8 cellular contexts compared by ENCODE assay signal in genomic region chr14:24366664-24367505, GRCh38. TPM values are rescaled to one million over a fixed set of nuclear protein-coding genes. Genes with fewer than 3 reads are reported as not detected.
A peak's percentile ranks its signal among the peaks of the same experiment; 100 is the strongest.
DNase-seq lines count a peak whose midpoint lies in the region; ATAC-seq, FAIRE-seq and TF ChIP-seq lines count a peak whose summit lies in the region.

No MANE protein-coding gene starts in this region.

- H3K27me3 ChIP-seq in esophagus muscularis mucosa (no peaks in the 10 kb centered on the region), mononuclear cell (ENCODE audit: insufficient read depth, low read length) (peaks cover 41% of the 10 kb centered on the region), thoracic aorta (replicated peaks; ENCODE audit: insufficient read depth) (no peaks in the 10 kb centered on the region)

- peak; percentile 22 for TF ChIP-seq POLR2A in esophagus muscularis mucosa (IDR thresholded peaks at IDR 0.05; ENCODE audit: low read depth)

- DNase-seq in AG10803 (ENCODE audit: low read depth), result peak; percentile 99
- DNase-seq in GM18507 (ENCODE audit: extremely low spot score, insufficient read length, low read depth), result peak; percentile 67
- DNase-seq in NCI-H187 (lab: John Stamatoyannopoulos, UW), result peak; percentile 98 to 100
- DNase-seq in esophagus muscularis mucosa (ENCODE audit: extremely low spot score), result peak; percentile 96
- peak; percentile 59 for DNase-seq in thoracic aorta (ENCODE audit: low spot score)

- H3K4me3 ChIP-seq in AG10803 (ENCODE audit: low read length) (peak overlapping the region; percentile 71), WI38 (ENCODE audit: low read depth, low read length) (peak overlapping the region; percentile 51), esophagus muscularis mucosa (peak overlapping the region; percentile 80 to 81 (median 80)), mononuclear cell (ENCODE audit: low read length) (peak overlapping the region; percentile 6), thoracic aorta (peak overlapping the region; percentile 97)

- H3K9me3 ChIP-seq in esophagus muscularis mucosa (no peaks in the 10 kb centered on the region), mononuclear cell (ENCODE audit: low read depth, low read length) (no peaks in the 10 kb centered on the region), thoracic aorta (no peaks in the 10 kb centered on the region)

- H3K4me1 ChIP-seq in esophagus muscularis mucosa (peaks cover 35 to 72% (median 67%) of the 10 kb centered on the region in 4 donors), mononuclear cell (ENCODE audit: insufficient read depth, low read length) (peaks cover 28% of the 10 kb centered on the region), thoracic aorta (ENCODE audit: control insufficient read depth in 1 of 2, low read depth in 2 of 2) (peaks cover 10 to 38% of the 10 kb centered on the region in 2 donors)

- peak; percentile 75 for FAIRE-seq in GM18507 (lab: Jason Lieb, UNC)

- no peak for TF ChIP-seq EP300 in esophagus muscularis mucosa (IDR thresholded peaks at IDR 0.05)

- H3K36me3 ChIP-seq in esophagus muscularis mucosa (peaks cover 0 to 8% (median 6%) of the 10 kb centered on the region in 4 donors), thoracic aorta (peaks cover under 1% of the 10 kb centered on the region)

- no peak for TF ChIP-seq CTCF in AG10803 (conservative IDR thresholded peaks at IDR 0.05; ENCODE audit: low read length)
- no peak for TF ChIP-seq CTCF in WI38 (IDR thresholded peaks at IDR 0.05; ENCODE audit: low read depth, low read length)
- no peak for TF ChIP-seq CTCF in esophagus muscularis mucosa (IDR thresholded peaks at IDR 0.05)
- TF ChIP-seq CTCF in thoracic aorta (IDR thresholded peaks at IDR 0.05), result no peak

- ATAC-seq in HG02870 (IDR thresholded peaks at IDR 0.05; ENCODE audit: unreplicated experiment), result peak; percentile 47
- peak; percentile 57 for ATAC-seq in thoracic aorta (ENCODE audit: insufficient number of reproducible peaks, low FRiP score, low read depth)

- peak overlapping the region; percentile 97 to 98 (median 98) for H3K27ac ChIP-seq in esophagus muscularis mucosa (replicated peaks in 1 of 4)
- H3K27ac ChIP-seq in thoracic aorta, result peak overlapping the region; percentile 96 to 98

- intact Hi-C loops in esophagus muscularis mucosa (cut with DNase I), result loop anchor here (1.0 kb wide), 1 partner anchor 64 kb away; no protein-coding TSS in a partner anchor

- WGBS in esophagus muscularis mucosa, result 4% methylated on average over 27 of the region's 46 CpGs

RNA-seq across cellular contexts. Expression of gene NFATC4, which starts 1.1 kb away (rescaled TPM):
- total RNA-seq in esophagus muscularis mucosa, result 10 to 100 TPM; 38.8 to 65.2 (median 48.3) TPM
- 0.10 TPM for total RNA-seq in mononuclear cell
- total RNA-seq in thoracic aorta, result 10 to 100 TPM; 62.0 to 84.5 TPM

RNA-seq across cellular contexts. Expression of gene RIPK3, which starts 27.1 kb away (rescaled TPM):
- 1 to 10 TPM; 3.8 to 6.4 (median 6.1) TPM for total RNA-seq in esophagus muscularis mucosa
- 9.9 TPM for total RNA-seq in mononuclear cell
- 10 to 100 TPM in 1 of 2 donors, 1 to 10 TPM in 1; 6.8 to 17.9 TPM for total RNA-seq in thoracic aorta

RNA-seq across cellular contexts. Expression of gene NYNRIN, which starts 31.9 kb away (rescaled TPM):
- total RNA-seq in esophagus muscularis mucosa, result 10 to 100 TPM in 3 of 4 donors, 1 to 10 TPM in 1; 8.0 to 21.2 (median 13.4) TPM
- total RNA-seq in mononuclear cell, result under 0.01 TPM
- 10 to 100 TPM in 1 of 2 donors, 1 to 10 TPM in 1; 9.5 to 11.6 TPM for total RNA-seq in thoracic aorta

RNA-seq across cellular contexts. Expression of gene ADCY4, which starts 32.0 kb away (rescaled TPM):
- total RNA-seq in esophagus muscularis mucosa, result 10 to 100 TPM; 21.5 to 36.9 (median 27.9) TPM
- 2.3 TPM for total RNA-seq in mononuclear cell
- 10 to 100 TPM; 25.5 to 28.7 TPM for total RNA-seq in thoracic aorta

RNA-seq across cellular contexts. Expression of gene LTB4R, which starts 55.6 kb away (rescaled TPM):
- 1 to 10 TPM in 3 of 4 donors, under 1 TPM in 1; 0.42 to 6.0 (median 2.9) TPM for total RNA-seq in esophagus muscularis mucosa
- total RNA-seq in mononuclear cell, result 12.5 TPM
- 10 to 100 TPM in 1 of 2 donors, 1 to 10 TPM in 1; 8.9 to 13.1 TPM for total RNA-seq in thoracic aorta

Comparison
In these comparisons a context has a peak if more than half of its experiments do, and no peak if none do; other contexts are left out.
1. Peak in every context shown above with its lines: DNase-seq, ATAC-seq, H3K4me3 ChIP-seq and H3K27ac ChIP-seq.
2. H3K4me3 ChIP-seq: peak in every context shown above with its lines; median percentile 97 in thoracic aorta; 80 in esophagus muscularis mucosa; 71 in AG10803; 51 in WI38; 6 in mononuclear cell.
3. RNA of gene NFATC4, which starts 1.1 kb away (total RNA-seq): 62.0 to 84.5 TPM in thoracic aorta and 38.8 to 65.2 TPM in esophagus muscularis mucosa; 0.10 TPM in mononuclear cell (single experiment); every median in the first group is over 10 times any median in the second.